In genomic region chr1:2564815-2565415, GRCh38 we compare ENCODE assay signal across 25 cellular contexts. TPM values are rescaled to one million over a fixed set of nuclear protein-coding genes. Genes with fewer than 3 reads are reported as not detected.
DNase-seq lines count a peak whose midpoint lies in the region; ATAC-seq and TF ChIP-seq lines count a peak whose summit lies in the region.
"Had no signal": no experiment of that assay in that cellular context is flagged by ENCODE, and none has a peak within 500 bp of the region (broad histone marks: within the 10 kb centered on the region; RNA-seq: fewer than 3 reads in every experiment).

No MANE protein-coding gene starts in this region.

- H3K9me3 Mint-ChIP-seq in Calu3 (ENCODE audit: low read depth, unreplicated experiment) = no peaks in the 10 kb centered on the region
- no peaks in the 10 kb centered on the region for H3K9me3 Mint-ChIP-seq in activated T-helper 17 cell treated with anti-CD3 and anti-CD28 coated beads, Interleukin-2, amount 50 U/mL, for 72 hours
- no peaks in the 10 kb centered on the region for H3K9me3 Mint-ChIP-seq in naive thymus-derived CD4-positive, alpha-beta T cell
- H3K9me3 Mint-ChIP-seq: CD4-positive, alpha-beta memory T cell; immature natural killer cell had no signal

- H3K36me3 Mint-ChIP-seq in Calu3 (ENCODE audit: insufficient read depth, unreplicated experiment) = peaks cover 12% of the 10 kb centered on the region
- peaks cover 35% of the 10 kb centered on the region for H3K36me3 Mint-ChIP-seq in activated T-helper 17 cell treated with anti-CD3 and anti-CD28 coated beads, Interleukin-2, amount 50 U/mL, for 72 hours (ENCODE audit: low read depth)
- H3K36me3 Mint-ChIP-seq in naive thymus-derived CD4-positive, alpha-beta T cell = peaks cover 0 to 6% (median 0%) of the 10 kb centered on the region in 5 donors
- H3K36me3 Mint-ChIP-seq: immature natural killer cell had no signal

- no peak for TF ChIP-seq CTCF in Calu3 (IDR thresholded peaks at IDR 0.05; ENCODE audit: unreplicated experiment)
- TF ChIP-seq CTCF in tibial nerve (IDR thresholded peaks at IDR 0.05) = no peak

- BruUV-seq in Calu3 (replicated peaks; lab: Mats Ljungman, UMichigan) = no TSS peak

- H3K4me3 ChIP-seq in BLaER1 (no peak overlapping the region), tibial nerve (no peak overlapping the region)
- H3K4me3 ChIP-seq in naive thymus-derived CD4-positive, alpha-beta T cell (ENCODE audit: low read length) = no peak overlapping the region
- H3K4me3 ChIP-seq: adrenal gland had no signal

- CTCF ChIA-PET in Calu3 (lab: Charles Lee) = interaction anchor here (1.1 kb wide), 1 partner anchor 9 kb away, joined by 3 read pairs; the partner anchor contains the start of gene TNFRSF14
- CTCF ChIA-PET in naive thymus-derived CD4-positive, alpha-beta T cell (lab: Charles Lee) = interaction anchor here (0.6 to 1.0 kb wide), 2 partner anchors 9 to 20 kb away, joined by 3 to 4 read pairs; no protein-coding TSS in a partner anchor

- H3K9ac ChIP-seq in BLaER1 = peak overlapping the region; percentile 41; the same call in 1 of the 2 replicates
- H3K9ac ChIP-seq: parathyroid adenoma had no signal

- no peaks in the 10 kb centered on the region for H4K20me1 ChIP-seq in BLaER1

- peaks cover 16% of the 10 kb centered on the region for H3K4me1 Mint-ChIP-seq in Calu3 (ENCODE audit: low read depth, unreplicated experiment)
- peaks cover 6% of the 10 kb centered on the region for H3K4me1 Mint-ChIP-seq in activated T-helper 17 cell treated with anti-CD3 and anti-CD28 coated beads, Interleukin-2, amount 50 U/mL, for 72 hours
- H3K4me1 Mint-ChIP-seq in naive thymus-derived CD4-positive, alpha-beta T cell = peaks cover 4 to 11% (median 6%) of the 10 kb centered on the region in 7 donors

- ATAC-seq in activated T-helper 17 cell treated with anti-CD3 and anti-CD28 coated beads, Interleukin-2, amount 50 U/mL, for 72 hours (replicated peaks) = no peak
- ATAC-seq in naive thymus-derived CD4-positive, alpha-beta T cell = no peak
- ATAC-seq in GM19455 (IDR thresholded peaks at IDR 0.05; ENCODE audit: unreplicated experiment) (no peak), GM18861 (IDR thresholded peaks at IDR 0.05; ENCODE audit: unreplicated experiment) (no peak)
- ATAC-seq: left ventricle myocardium superior had no signal

- TF ChIP-seq EP300 in tibial nerve (IDR thresholded peaks at IDR 0.05) = no peak

- POLR2A ChIA-PET in naive thymus-derived CD4-positive, alpha-beta T cell (lab: Charles Lee) = interaction anchor here (1.1 to 5.2 kb wide), 4 partner anchors 9 to 20 kb away, joined by 4 to 27 read pairs (median 7); no protein-coding TSS in a partner anchor

- H3K36me3 ChIP-seq in BLaER1 = no peaks in the 10 kb centered on the region
- peaks cover 0 to 42% (median 0%) of the 10 kb centered on the region in 3 experiments for H3K36me3 ChIP-seq in naive thymus-derived CD4-positive, alpha-beta T cell (ENCODE audit: control insufficient read depth in 2 of 3, insufficient read depth in 3 of 3, low read length in 3 of 3)
- peaks cover 0 to 42% (median 3%) of the 10 kb centered on the region in 3 donors for H3K36me3 ChIP-seq in tibial nerve

- peak overlapping the region; percentile 92 for H3K4me2 ChIP-seq in BLaER1

- H3K27me3 ChIP-seq in BLaER1 (no peaks in the 10 kb centered on the region), tibial nerve (peaks cover 0 to 10% of the 10 kb centered on the region in 2 donors)
- no peaks in the 10 kb centered on the region for H3K27me3 ChIP-seq in naive thymus-derived CD4-positive, alpha-beta T cell (ENCODE audit: control insufficient read depth in 2 of 2, insufficient read depth in 2 of 2, low read length in 2 of 2)
- H3K27me3 ChIP-seq: adrenal gland had no signal

- intact Hi-C loops in Calu3 (cut with micrococcal nuclease; ENCODE audit: unreplicated experiment) = no loop called here
- intact Hi-C loops in naive thymus-derived CD4-positive, alpha-beta T cell (cut with micrococcal nuclease) = no loop called here

- no peaks in the 10 kb centered on the region for H3K27me3 Mint-ChIP-seq in Calu3 (ENCODE audit: unreplicated experiment)
- no peaks in the 10 kb centered on the region for H3K27me3 Mint-ChIP-seq in activated T-helper 17 cell treated with anti-CD3 and anti-CD28 coated beads, Interleukin-2, amount 50 U/mL, for 72 hours
- H3K27me3 Mint-ChIP-seq in naive thymus-derived CD4-positive, alpha-beta T cell = no peaks in the 10 kb centered on the region
- H3K27me3 Mint-ChIP-seq: CD4-positive, alpha-beta memory T cell had no signal

- WGBS in tibial nerve, 2 donors = 59 to 63% methylated on average over 10 to 15 of the region's 15 CpGs

- 0 out of 2 replicates have a peak overlapping the region, but pooled peaks have one; percentile 18 for H3K27ac ChIP-seq in BLaER1
- H3K27ac ChIP-seq in naive thymus-derived CD4-positive, alpha-beta T cell (ENCODE audit: low read depth, low read length) = peak overlapping the region; percentile 12
- no peak overlapping the region for H3K27ac ChIP-seq in tibial nerve
- H3K27ac ChIP-seq: adrenal gland, parathyroid adenoma, VCaP had no signal

- no peak overlapping the region for H3K4me3 Mint-ChIP-seq in Calu3 (ENCODE audit: low read depth, unreplicated experiment)
- no peak overlapping the region for H3K4me3 Mint-ChIP-seq in activated T-helper 17 cell treated with anti-CD3 and anti-CD28 coated beads, Interleukin-2, amount 50 U/mL, for 72 hours
- H3K4me3 Mint-ChIP-seq in naive thymus-derived CD4-positive, alpha-beta T cell = no peak overlapping the region
- H3K4me3 Mint-ChIP-seq: CD4-positive, alpha-beta memory T cell; immature natural killer cell had no signal

- TF ChIP-seq POLR2A in tibial nerve (IDR thresholded peaks at IDR 0.05) = no peak

- peaks cover 85% of the 10 kb centered on the region for H3K4me1 ChIP-seq in BLaER1
- H3K4me1 ChIP-seq in naive thymus-derived CD4-positive, alpha-beta T cell (ENCODE audit: control insufficient read depth in 2 of 2, insufficient read depth in 2 of 2, low read length in 2 of 2) = no peaks in the 10 kb centered on the region
- peaks cover 0 to 4% (median 0%) of the 10 kb centered on the region in 4 donors for H3K4me1 ChIP-seq in tibial nerve
- H3K4me1 ChIP-seq: adrenal gland, parathyroid adenoma had no signal

- H3K27ac Mint-ChIP-seq in Calu3 (ENCODE audit: unreplicated experiment) = peak overlapping the region; percentile 27
- peak overlapping the region; percentile 46 for H3K27ac Mint-ChIP-seq in activated T-helper 17 cell treated with anti-CD3 and anti-CD28 coated beads, Interleukin-2, amount 50 U/mL, for 72 hours
- H3K27ac Mint-ChIP-seq in naive thymus-derived CD4-positive, alpha-beta T cell = peak overlapping the region in 4 of 9 donors; percentile 38 to 73 (median 56)
- H3K27ac Mint-ChIP-seq: immature natural killer cell had no signal

- no peaks in the 10 kb centered on the region for H3K9me3 ChIP-seq in BLaER1
- no peaks in the 10 kb centered on the region for H3K9me3 ChIP-seq in naive thymus-derived CD4-positive, alpha-beta T cell (ENCODE audit: control insufficient read depth in 2 of 3, low read length in 3 of 3)
- no peaks in the 10 kb centered on the region for H3K9me3 ChIP-seq in tibial nerve
- H3K9me3 ChIP-seq: adrenal gland had no signal

- DNase-seq in Calu3 = no peak
- DNase-seq in naive thymus-derived CD4-positive, alpha-beta T cell = no peak
- DNase-seq in NCI-H2029 (lab: John Stamatoyannopoulos, UW) = no peak
- DNase-seq in tibial nerve (ENCODE audit: low spot score in 2 of 2) = no peak
- DNase-seq: activated CD8-positive, alpha-beta memory T cell treated with anti-CD3 and anti-CD28 coated beads, Interleukin-2, amount 50 U/mL, for 4 hours; activated effector memory CD4-positive, alpha-beta T cell treated with Interleukin-2 at 50 U/mL for 16 hours; adrenal gland; CD4-positive, alpha-beta memory T cell; immature natural killer cell; left ventricle myocardium superior; NCI-H1048; NCI-H2107; NCI-H748 treated with DMSO at 0.1 percent for 48 hours; stimulated activated CD4-positive, alpha-beta T cell treated with anti-CD3 and anti-CD28 coated beads, Interleukin-1b, Interleukin-23, amount 100 ng/mL, for 48 hours; stimulated activated naive CD4-positive, alpha-beta T cell treated with Interleukin-2 at 50 U/mL for 16 hours; trophoblast cell had no signal

RNA-seq across cellular contexts. Expression of gene TNFRSF14, which starts 8.7 kb away (rescaled TPM):
- total RNA-seq in Calu3 (2022) = 24.4 and 33.4 TPM in 2 replicates
- 100 to 1,000 TPM in 1 of 2 donors, 10 to 100 TPM in 1; 93.2 to 299 TPM for total RNA-seq in activated T-helper 17 cell treated with anti-CD3 and anti-CD28 coated beads, Interleukin-2, amount 50 U/mL, for 72 hours
- total RNA-seq in naive thymus-derived CD4-positive, alpha-beta T cell = 100 to 1,000 TPM; 182 to 253 (median 204) TPM
- 10 to 100 TPM; 52.5 to 65.1 TPM for polyA plus RNA-seq in naive thymus-derived CD4-positive, alpha-beta T cell
- total RNA-seq in tibial nerve = 100 to 1,000 TPM in 1 of 4 donors, 10 to 100 TPM in 3; 64.9 to 105 (median 91.1) TPM

RNA-seq across cellular contexts. Expression of gene PRXL2B, which starts 21.7 kb away (rescaled TPM):
- total RNA-seq in Calu3 (2022) = 31.0 and 51.5 TPM in 2 replicates
- total RNA-seq in activated T-helper 17 cell treated with anti-CD3 and anti-CD28 coated beads, Interleukin-2, amount 50 U/mL, for 72 hours = 10 to 100 TPM; 27.4 to 36.3 TPM
- total RNA-seq in naive thymus-derived CD4-positive, alpha-beta T cell = 10 to 100 TPM; 12.3 to 37.0 (median 26.7) TPM
- 10 to 100 TPM; 15.7 to 26.5 TPM for polyA plus RNA-seq in naive thymus-derived CD4-positive, alpha-beta T cell
- 10 to 100 TPM; 14.4 to 18.0 (median 16.9) TPM for total RNA-seq in tibial nerve

RNA-seq across cellular contexts. Expression of gene HES5, which starts 34.9 kb away (rescaled TPM):
- total RNA-seq in Calu3 (2022) = not detected in 2 replicates
- not detected for total RNA-seq in activated T-helper 17 cell treated with anti-CD3 and anti-CD28 coated beads, Interleukin-2, amount 50 U/mL, for 72 hours
- total RNA-seq in naive thymus-derived CD4-positive, alpha-beta T cell = not detected
- not detected for polyA plus RNA-seq in naive thymus-derived CD4-positive, alpha-beta T cell
- total RNA-seq in tibial nerve = under 1 TPM in 1 of 4 donors, not detected in 3; 0.87 TPM
- total RNA-seq: adrenal gland; CD4-positive, alpha-beta memory T cell; H4; mononuclear cell; T-helper 1 cell treated with Interleukin-12 subunit alpha and Interleukin-12 subunit beta and Interleukin-4 antibody, amounts not matched to agents 30 ng/mL and 1 ng/mL, for 36 hours had no signal
- polyA plus RNA-seq: adrenal gland; CD4-positive, alpha-beta memory T cell; immature natural killer cell had no signal

RNA-seq across cellular contexts. Expression of gene PANK4, which starts 38.5 kb away (rescaled TPM):
- total RNA-seq in Calu3 (2022) (24.4 and 24.7 TPM in 2 replicates), tibial nerve (10 to 100 TPM; 14.2 to 50.0 (median 38.1) TPM)
- total RNA-seq in activated T-helper 17 cell treated with anti-CD3 and anti-CD28 coated beads, Interleukin-2, amount 50 U/mL, for 72 hours = 10 to 100 TPM; 41.7 to 54.9 TPM
- total RNA-seq in naive thymus-derived CD4-positive, alpha-beta T cell = 10 to 100 TPM; 55.8 to 91.2 (median 72.6) TPM
- polyA plus RNA-seq in naive thymus-derived CD4-positive, alpha-beta T cell = 10 to 100 TPM; 12.7 to 29.9 TPM

Comparison
In these comparisons a context has a peak if more than half of its experiments do, and no peak if none do; other contexts are left out.
1. H3K27ac ChIP-seq: peak in BLaER1 (single experiment) and naive thymus-derived CD4-positive, alpha-beta T cell (single experiment); none in tibial nerve (0 of 4).